Comparison of ENCODE assay signal across 28 cellular contexts in genomic region chr4:18292411-18292810, GRCh38.
DNase-seq lines count a peak whose midpoint lies in the region; TF ChIP-seq lines count a peak whose summit lies in the region.
"Had no signal": no experiment of that assay in that cellular context is flagged by ENCODE, and none has a peak within 500 bp of the region (broad histone marks: within the 10 kb centered on the region; RNA-seq: fewer than 3 reads in every experiment).

No MANE protein-coding gene starts in this region.

- peak; percentile 57 to 78 for DNase-seq in trophoblast cell
- no peak for DNase-seq in Calu3
- DNase-seq: 8988T; ACHN; AML-193; BE2C; C1 segment of cervical spinal cord; Caco-2; CD4-positive, alpha-beta memory T cell; CD4-positive, alpha-beta T cell; CD4-positive, CD25-positive, alpha-beta regulatory T cell; CD8-positive, alpha-beta memory T cell; CD8-positive, alpha-beta T cell; COR-L47; DMS 273 treated with DMSO at 0.1 percent for 48 hours; DMS153; DMS53; DMS79; DMS79 treated with DMSO at 0.1 percent for 48 hours; DND-41; EL had no signal

- no peak overlapping the region for H3K9ac ChIP-seq in trophoblast cell (ENCODE audit: low read length)
- H3K9ac ChIP-seq: BLaER1; BLaER1 treated with 17β-estradiol and CSF1 and Interleukin-3, amounts not matched to agents 10 nM and 100 nM had no signal

- no peak overlapping the region for H3K27ac ChIP-seq in trophoblast cell (ENCODE audit: low read depth, low read length)
- H3K27ac ChIP-seq: 22Rv1; A549; BLaER1; BLaER1 treated with 17β-estradiol and CSF1 and Interleukin-3, amounts not matched to agents 10 nM and 100 nM; C4-2B had no signal

- H2AK5ac ChIP-seq in trophoblast cell (ENCODE audit: low read length): no peak overlapping the region

- H2BK5ac ChIP-seq in trophoblast cell (ENCODE audit: low read depth, low read length, poor library complexity): no peak overlapping the region

- H3K36me3 Mint-ChIP-seq in Calu3 (ENCODE audit: insufficient read depth, unreplicated experiment): no peaks in the 10 kb centered on the region
- H3K36me3 Mint-ChIP-seq: CD14-positive monocyte; CD4-positive, alpha-beta memory T cell; CD4-positive, CD25-positive, alpha-beta regulatory T cell; CD8-positive, alpha-beta memory T cell; CD8-positive, alpha-beta T cell had no signal

- peaks cover 16% of the 10 kb centered on the region for H3K9me3 Mint-ChIP-seq in Calu3 (ENCODE audit: low read depth, unreplicated experiment)
- H3K9me3 Mint-ChIP-seq: CD4-positive, alpha-beta T cell had no signal

- no TSS peak for BruUV-seq in Calu3 (replicated peaks; lab: Mats Ljungman, UMichigan)

- H3K4me1 Mint-ChIP-seq in Calu3 (ENCODE audit: low read depth, unreplicated experiment): no peaks in the 10 kb centered on the region
- H3K4me1 Mint-ChIP-seq: B cell; CD14-positive monocyte; CD4-positive, CD25-positive, alpha-beta regulatory T cell; CD8-positive, alpha-beta memory T cell had no signal

- H3K4me3 Mint-ChIP-seq in Calu3 (ENCODE audit: low read depth, unreplicated experiment): no peak overlapping the region
- H3K4me3 Mint-ChIP-seq: B cell; CD14-positive monocyte; CD4-positive, alpha-beta memory T cell; CD4-positive, alpha-beta T cell; CD4-positive, CD25-positive, alpha-beta regulatory T cell; CD8-positive, alpha-beta memory T cell; CD8-positive, alpha-beta T cell had no signal

- H3K4me2 ChIP-seq in trophoblast cell (ENCODE audit: low read length): no peak overlapping the region
- H3K4me2 ChIP-seq: A549; BLaER1; BLaER1 treated with 17β-estradiol and CSF1 and Interleukin-3, amounts not matched to agents 10 nM and 100 nM had no signal

- H3K27me3 ChIP-seq in trophoblast cell (ENCODE audit: insufficient read depth, low read length): no peaks in the 10 kb centered on the region
- H3K27me3 ChIP-seq: BE2C; BLaER1; BLaER1 treated with 17β-estradiol and CSF1 and Interleukin-3, amounts not matched to agents 10 nM and 100 nM had no signal

- no peak overlapping the region for H3K27ac Mint-ChIP-seq in Calu3 (ENCODE audit: unreplicated experiment)
- H3K27ac Mint-ChIP-seq: B cell; CD14-positive monocyte; CD4-positive, alpha-beta T cell; CD4-positive, CD25-positive, alpha-beta regulatory T cell; CD8-positive, alpha-beta memory T cell; CD8-positive, alpha-beta T cell had no signal

- H3K79me2 ChIP-seq in trophoblast cell (ENCODE audit: control insufficient read depth, insufficient read depth, low read length, poor library complexity): no peaks in the 10 kb centered on the region

- no peak overlapping the region for H2BK120ac ChIP-seq in trophoblast cell (ENCODE audit: insufficient read depth, low read length, poor library complexity)

- no peak overlapping the region for H3K4ac ChIP-seq in trophoblast cell (ENCODE audit: low read depth, low read length)

- WGBS in trophoblast cell (ENCODE audit: extremely low coverage, insufficient coverage, insufficient read length): no CpG with 5 or more reads among the region's 6 CpGs

- CTCF ChIA-PET in Calu3 (lab: Charles Lee): no interaction called here

- no peak overlapping the region for H2AFZ ChIP-seq in trophoblast cell (ENCODE audit: insufficient read depth, low read length, poor library complexity)

- no peaks in the 10 kb centered on the region for H3K36me3 ChIP-seq in trophoblast cell (ENCODE audit: control insufficient read depth in 1 of 2, insufficient read depth in 2 of 2, low read length in 2 of 2)
- H3K36me3 ChIP-seq: BE2C; BLaER1; BLaER1 treated with 17β-estradiol and CSF1 and Interleukin-3, amounts not matched to agents 10 nM and 100 nM had no signal

- H3K14ac ChIP-seq in trophoblast cell (ENCODE audit: low read length): no peak overlapping the region

- H3K27me3 Mint-ChIP-seq in Calu3 (ENCODE audit: unreplicated experiment): no peaks in the 10 kb centered on the region
- H3K27me3 Mint-ChIP-seq: B cell had no signal

- intact Hi-C loops in Calu3 (cut with micrococcal nuclease; ENCODE audit: unreplicated experiment): no loop called here

- H3K9me3 ChIP-seq in trophoblast cell (ENCODE audit: insufficient read depth, low read depth, low read length): no peaks in the 10 kb centered on the region
- H3K9me3 ChIP-seq: A549; BE2C; BLaER1; BLaER1 treated with 17β-estradiol and CSF1 and Interleukin-3, amounts not matched to agents 10 nM and 100 nM; Caco-2 had no signal

- peaks cover 0 to 4% of the 10 kb centered on the region in 2 experiments for H3K4me1 ChIP-seq in trophoblast cell (ENCODE audit: control insufficient read depth in 1 of 2, insufficient read depth in 2 of 2, low read length in 2 of 2)
- H3K4me1 ChIP-seq: A549; BLaER1; BLaER1 treated with 17β-estradiol and CSF1 and Interleukin-3, amounts not matched to agents 10 nM and 100 nM; Caco-2 had no signal

- TF ChIP-seq CTCF in Calu3 (IDR thresholded peaks at IDR 0.05; ENCODE audit: unreplicated experiment): no peak

- H3K79me1 ChIP-seq in trophoblast cell (ENCODE audit: low read length): no peaks in the 10 kb centered on the region

- H3K4me3 ChIP-seq in trophoblast cell (ENCODE audit: low read depth, low read length): no peak overlapping the region
- H3K4me3 ChIP-seq: A549; BLaER1; BLaER1 treated with 17β-estradiol and CSF1 and Interleukin-3, amounts not matched to agents 10 nM and 100 nM had no signal

- no peak overlapping the region for H4K12ac ChIP-seq in trophoblast cell (ENCODE audit: low read depth, low read length)

- no peak overlapping the region for H3K23ac ChIP-seq in trophoblast cell (ENCODE audit: low read length)

- H3K18ac ChIP-seq in trophoblast cell (ENCODE audit: low read length): no peak overlapping the region

- H4K8ac ChIP-seq in trophoblast cell (ENCODE audit: low read depth, low read length): no peak overlapping the region

- no peak overlapping the region for H4K91ac ChIP-seq in trophoblast cell (ENCODE audit: low read depth, low read length)

- H2BK12ac ChIP-seq in trophoblast cell (ENCODE audit: low read length): no peak overlapping the region
